In the genomic region with DNA sequence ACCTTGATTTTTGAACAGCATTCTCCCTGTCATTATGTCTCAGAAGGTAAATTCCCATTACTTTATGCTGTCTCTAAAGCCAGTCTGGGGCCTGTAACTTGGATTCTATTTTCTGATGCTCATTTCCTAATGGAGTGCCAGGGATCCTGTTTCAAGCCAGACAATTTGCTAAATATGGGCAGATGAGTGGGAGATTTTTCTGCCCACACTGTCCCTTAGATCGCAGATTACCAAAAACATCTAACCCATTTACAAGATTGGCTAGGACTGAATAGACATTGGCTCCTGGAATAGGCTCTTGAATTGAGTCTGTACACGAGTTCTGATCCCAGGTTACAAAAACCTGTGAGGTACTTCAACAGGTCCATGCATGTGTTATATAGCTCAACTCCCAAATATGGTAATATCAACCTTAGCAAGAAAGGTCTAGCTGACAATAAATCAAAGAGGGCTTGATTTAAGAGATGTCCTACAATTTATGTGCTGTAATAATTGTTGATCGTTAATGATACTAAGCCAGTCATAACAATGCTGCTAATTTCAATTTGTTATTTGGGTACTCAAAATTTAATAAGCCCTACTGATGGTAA, we compare ENCODE assay signal across 20 cellular contexts. TPM values are rescaled to one million over a fixed set of nuclear protein-coding genes. Genes with fewer than 3 reads are reported as not detected.
"Had no signal": no experiment of that assay in that cellular context is flagged by ENCODE, and none has a peak within 500 bp of the region (broad histone marks: within the 10 kb centered on the region; RNA-seq: fewer than 3 reads in every experiment).

No MANE protein-coding gene starts in this region.

- ATAC-seq: lower lobe of right lung; psoas muscle; right cardiac atrium; stimulated activated naive CD8-positive, alpha-beta T cell treated with anti-CD3 and anti-CD28 coated beads, Interleukin-15, amount 100 ng/mL, for 72 hours had no signal

- H3K9me3 Mint-ChIP-seq: central memory CD8-positive, alpha-beta T cell; endodermal cell; stimulated activated naive CD8-positive, alpha-beta T cell treated with anti-CD3 and anti-CD28 coated beads, Interleukin-15, amount 100 ng/mL, for 72 hours had no signal

- H3K27ac ChIP-seq: colonic mucosa, lower lobe of right lung, ovary, psoas muscle, skin epidermis, testis, upper lobe of left lung had no signal

- H3K27ac Mint-ChIP-seq: activated naive CD8-positive, alpha-beta T cell; endodermal cell; stimulated activated naive CD8-positive, alpha-beta T cell treated with anti-CD3 and anti-CD28 coated beads, Interleukin-15, amount 100 ng/mL, for 72 hours had no signal

- H3K4me1 Mint-ChIP-seq: central memory CD8-positive, alpha-beta T cell; stimulated activated naive CD8-positive, alpha-beta T cell treated with anti-CD3 and anti-CD28 coated beads, Interleukin-15, amount 100 ng/mL, for 72 hours had no signal

- H3K4me1 ChIP-seq: colonic mucosa, lower lobe of right lung, psoas muscle, testis, upper lobe of left lung had no signal

- DNase-seq: activated CD4-positive, alpha-beta T cell treated with anti-CD3 and anti-CD28 coated beads, Interleukin-2, amount 50 U/mL, for 4 hours; activated gamma-delta T cell; amygdala; colonic mucosa; endodermal cell; foreskin melanocyte; glutamatergic neuron; lower lobe of right lung; ovary; psoas muscle; right cardiac atrium; stimulated activated CD4-positive, alpha-beta T cell treated with anti-CD3 and anti-CD28 coated beads, Interleukin-15, amount 100 ng/mL, for 24 hours; stimulated activated CD4-positive, alpha-beta T cell treated with anti-CD3 and anti-CD28 coated beads, Interleukin-2, amount 100 ng/mL, for 48 hours; stimulated activated naive CD8-positive, alpha-beta T cell treated with anti-CD3 and anti-CD28 coated beads, Interleukin-15, amount 100 ng/mL, for 72 hours; testis; upper lobe of left lung had no signal

- H3K9me3 ChIP-seq: colonic mucosa, lower lobe of right lung, ovary, psoas muscle, testis, upper lobe of left lung had no signal

- H3K4me3 Mint-ChIP-seq: activated naive CD8-positive, alpha-beta T cell; central memory CD8-positive, alpha-beta T cell; endodermal cell; stimulated activated naive CD8-positive, alpha-beta T cell treated with anti-CD3 and anti-CD28 coated beads, Interleukin-15, amount 100 ng/mL, for 72 hours had no signal

- H3K4me3 ChIP-seq: colonic mucosa, lower lobe of right lung, ovary, psoas muscle, skin epidermis, testis, upper lobe of left lung had no signal

- H3K36me3 Mint-ChIP-seq: activated naive CD8-positive, alpha-beta T cell had no signal

- H3K36me3 ChIP-seq: colonic mucosa, lower lobe of right lung, ovary, upper lobe of left lung had no signal

- H3K27me3 ChIP-seq: ovary, testis, upper lobe of left lung had no signal

RNA-seq across cellular contexts. Expression of a gene that starts 5.7 kb away (rescaled TPM):
- total RNA-seq: activated CD8-positive, alpha-beta memory T cell treated with anti-CD3 and anti-CD28 coated beads for 36 hours had no signal
